Comparison of ENCODE assay signal across 9 cellular contexts in the genomic region with DNA sequence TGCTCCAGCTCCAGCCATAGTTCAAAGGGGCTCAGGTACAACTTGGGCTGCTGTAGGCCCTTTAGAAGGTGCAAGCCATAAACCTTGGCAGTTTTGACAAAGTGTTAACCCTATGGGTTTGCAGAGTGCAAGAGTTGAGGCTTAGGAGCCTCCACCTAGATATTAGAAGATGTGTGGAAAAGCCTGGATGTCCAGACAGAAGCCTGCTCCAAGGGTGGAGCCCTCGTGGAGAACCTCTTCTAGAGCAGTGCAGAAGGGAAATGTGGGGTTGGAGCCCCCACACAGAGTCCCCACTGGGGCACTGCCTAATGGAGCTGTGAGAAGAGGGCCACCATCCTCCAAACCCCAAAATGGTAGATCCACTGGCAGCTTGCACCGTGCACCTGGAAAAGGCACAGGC.
"Had no signal": no experiment of that assay in that cellular context is flagged by ENCODE, and none has a peak within 500 bp of the region (broad histone marks: within the 10 kb centered on the region; RNA-seq: fewer than 3 reads in every experiment).

No MANE protein-coding gene starts in this region.

- H3K4me1 Mint-ChIP-seq: IgD-negative memory B cell had no signal

- H3K27ac ChIP-seq: HL-60, KMS-11 had no signal

- FAIRE-seq: HepG2, HTR-8/SVneo, K562 had no signal

- H3K4me2 ChIP-seq: KMS-11 had no signal

- H3K4me3 Mint-ChIP-seq: IgD-negative memory B cell had no signal

- H3K27ac Mint-ChIP-seq: IgD-negative memory B cell had no signal

- H3K4me3 ChIP-seq: K562 had no signal

- H3K9ac ChIP-seq: KMS-11 had no signal

- ATAC-seq: HepG2, K562 had no signal

- DNase-seq: IMR-90, KBM-7, KG1 had no signal
